In genomic region chr3:58178528-58179234, GRCh38 we compare ENCODE assay signal across 9 cellular contexts. TPM values are rescaled to one million over a fixed set of nuclear protein-coding genes. Genes with fewer than 3 reads are reported as not detected.
DNase-seq lines count a peak whose midpoint lies in the region; ATAC-seq and TF ChIP-seq lines count a peak whose summit lies in the region.
"Had no signal": no experiment of that assay in that cellular context is flagged by ENCODE, and none has a peak within 500 bp of the region (broad histone marks: within the 10 kb centered on the region; RNA-seq: fewer than 3 reads in every experiment).

No MANE protein-coding gene starts in this region.

- H3K36me3 Mint-ChIP-seq in activated T-cell treated with anti-CD3 and anti-CD28 coated beads, Interleukin-2, amount 50 U/mL, for 4 hours (ENCODE audit: insufficient read depth): no peaks in the 10 kb centered on the region
- H3K36me3 Mint-ChIP-seq in WTC11 (no peaks in the 10 kb centered on the region), glutamatergic neuron (ENCODE audit: unreplicated experiment) (no peaks in the 10 kb centered on the region)
- H3K36me3 Mint-ChIP-seq in stimulated activated naive B cell treated with anti-CD40 and anti-IgM and Interleukin-4, amounts not matched to agents 10 μg/mL and 1 μg/mL and 100 μg/mL, for 72 hours: no peaks in the 10 kb centered on the region

- no peak overlapping the region for H3K27ac Mint-ChIP-seq in WTC11
- H3K27ac Mint-ChIP-seq in glutamatergic neuron (ENCODE audit: unreplicated experiment): no peak overlapping the region
- H3K27ac Mint-ChIP-seq in stimulated activated naive B cell treated with anti-CD40 and anti-IgM and Interleukin-4, amounts not matched to agents 10 μg/mL and 1 μg/mL and 100 μg/mL, for 72 hours: peak overlapping the region; percentile 71

- no peak for ATAC-seq in activated T-cell treated with anti-CD3 and anti-CD28 coated beads, Interleukin-2, amount 50 U/mL, for 4 hours
- ATAC-seq in WTC11 (no peak), HG03108 (IDR thresholded peaks at IDR 0.05; ENCODE audit: unreplicated experiment) (no peak)
- no peak for ATAC-seq in stimulated activated naive B cell treated with anti-CD40 and anti-IgM and Interleukin-4, amounts not matched to agents 10 μg/mL and 1 μg/mL and 100 μg/mL, for 72 hours (replicated peaks)

- peak overlapping the region; percentile 69 for H3K4me3 Mint-ChIP-seq in activated T-cell treated with anti-CD3 and anti-CD28 coated beads, Interleukin-2, amount 50 U/mL, for 4 hours
- peak overlapping the region; percentile 85 for H3K4me3 Mint-ChIP-seq in WTC11
- peak overlapping the region; percentile 9 for H3K4me3 Mint-ChIP-seq in glutamatergic neuron (ENCODE audit: unreplicated experiment)
- H3K4me3 Mint-ChIP-seq in stimulated activated naive B cell treated with anti-CD40 and anti-IgM and Interleukin-4, amounts not matched to agents 10 μg/mL and 1 μg/mL and 100 μg/mL, for 72 hours: peak overlapping the region; percentile 74 to 79

- H3K4me1 Mint-ChIP-seq in activated T-cell treated with anti-CD3 and anti-CD28 coated beads, Interleukin-2, amount 50 U/mL, for 4 hours (ENCODE audit: low read depth): peaks cover 11% of the 10 kb centered on the region
- H3K4me1 Mint-ChIP-seq in WTC11: peaks cover 32% of the 10 kb centered on the region
- H3K4me1 Mint-ChIP-seq in glutamatergic neuron (ENCODE audit: low read depth, unreplicated experiment): peaks cover under 1% of the 10 kb centered on the region
- H3K4me1 Mint-ChIP-seq in stimulated activated naive B cell treated with anti-CD40 and anti-IgM and Interleukin-4, amounts not matched to agents 10 μg/mL and 1 μg/mL and 100 μg/mL, for 72 hours: peaks cover 11 to 43% of the 10 kb centered on the region in 2 donors

- no peak for DNase-seq in activated T-cell treated with anti-CD3 and anti-CD28 coated beads, Interleukin-2, amount 50 U/mL, for 4 hours
- DNase-seq in activated T-cell treated with anti-CD3 and anti-CD28 coated beads for 4 hours: no peak
- DNase-seq in WTC11 (ENCODE audit: low spot score): no peak
- no peak for DNase-seq in glutamatergic neuron
- no peak for DNase-seq in stimulated activated naive B cell treated with anti-CD40 and anti-IgM and Interleukin-4, amounts not matched to agents 10 μg/mL and 1 μg/mL and 100 μg/mL, for 72 hours
- DNase-seq in cerebellum (ENCODE audit: low spot score): no peak
- no peak for DNase-seq in NCI-H82 treated with DMSO at 0.1 percent for 48 hours (lab: John Stamatoyannopoulos, UW; ENCODE audit: unreplicated experiment)
- DNase-seq: Karpas-422 had no signal

- no peaks in the 10 kb centered on the region for H3K27me3 Mint-ChIP-seq in activated T-cell treated with anti-CD3 and anti-CD28 coated beads, Interleukin-2, amount 50 U/mL, for 4 hours (ENCODE audit: low read depth)
- H3K27me3 Mint-ChIP-seq in WTC11 (ENCODE audit: low read depth) (peaks cover 15% of the 10 kb centered on the region), glutamatergic neuron (ENCODE audit: unreplicated experiment) (peaks cover 10% of the 10 kb centered on the region)
- no peaks in the 10 kb centered on the region for H3K27me3 Mint-ChIP-seq in stimulated activated naive B cell treated with anti-CD40 and anti-IgM and Interleukin-4, amounts not matched to agents 10 μg/mL and 1 μg/mL and 100 μg/mL, for 72 hours

- TF ChIP-seq CTCF in WTC11 (IDR thresholded peaks at IDR 0.05) (no peak), glutamatergic neuron (IDR thresholded peaks at IDR 0.05; ENCODE audit: partially characterized antibody, unreplicated experiment) (no peak)

- no peaks in the 10 kb centered on the region for H3K9me3 Mint-ChIP-seq in activated T-cell treated with anti-CD3 and anti-CD28 coated beads, Interleukin-2, amount 50 U/mL, for 4 hours
- H3K9me3 Mint-ChIP-seq in WTC11 (no peaks in the 10 kb centered on the region), glutamatergic neuron (ENCODE audit: unreplicated experiment) (peaks cover 2% of the 10 kb centered on the region)
- no peaks in the 10 kb centered on the region for H3K9me3 Mint-ChIP-seq in stimulated activated naive B cell treated with anti-CD40 and anti-IgM and Interleukin-4, amounts not matched to agents 10 μg/mL and 1 μg/mL and 100 μg/mL, for 72 hours

- POLR2A ChIA-PET in WTC11 (lab: Charles Lee): interaction anchor here (1.5 kb wide), 1 partner anchor 127 kb away, joined by 10 read pairs; the partner anchor contains the start of genes HTD2 and RPP14

- CTCF ChIA-PET in WTC11 (lab: Charles Lee): interaction anchor here (0.5 to 6.2 kb wide), 29 partner anchors 7 to 351 kb away, joined by 3 to 88 read pairs (median 8); partner anchors contain the start of genes FLNB, HTD2 and RPP14

TF ChIP-seq in WTC11, 78 proteins besides CTCF, POLR2A, EP300 and RAD21:
- 0 out of 2 replicates have a peak, but pooled peaks have one; percentile 11 for TF ChIP-seq GTF2I (CRISPR knock-in tag; conservative IDR thresholded peaks at IDR 0.05)
- TF ChIP-seq GABPB1 (CRISPR knock-in tag; IDR thresholded peaks at IDR 0.05): no peak

RNA-seq across cellular contexts. Expression of gene DNASE1L3, which starts 32.1 kb away (rescaled TPM):
- total RNA-seq in activated T-cell treated with anti-CD3 and anti-CD28 coated beads, Interleukin-2, amount 50 U/mL, for 4 hours: not detected
- total RNA-seq in WTC11 (2021): not detected in 3 replicates
- 0.96 TPM for total RNA-seq in glutamatergic neuron (ENCODE audit: unreplicated experiment)
- 0.54 TPM for total RNA-seq in cerebellum

RNA-seq across cellular contexts. Expression of gene ABHD6, which starts 58.9 kb away (rescaled TPM):
- 1 to 10 TPM; 4.0 to 7.9 (median 6.7) TPM for total RNA-seq in activated T-cell treated with anti-CD3 and anti-CD28 coated beads, Interleukin-2, amount 50 U/mL, for 4 hours
- total RNA-seq in WTC11 (2021): 5.4 to 6.5 TPM (median 6.3 TPM) in 3 replicates
- total RNA-seq in glutamatergic neuron (ENCODE audit: unreplicated experiment): 46.0 TPM
- 21.7 TPM for total RNA-seq in cerebellum

Comparison
In these comparisons a context has a peak if more than half of its experiments do, and no peak if none do; other contexts are left out.
1. H3K4me3 Mint-ChIP-seq: peak in every context shown above with its lines; median percentile 85 in WTC11; 76 in stimulated activated naive B cell treated with anti-CD40 and anti-IgM and Interleukin-4, amounts not matched to agents 10 μg/mL and 1 μg/mL and 100 μg/mL, for 72 hours; 69 in activated T-cell treated with anti-CD3 and anti-CD28 coated beads, Interleukin-2, amount 50 U/mL, for 4 hours; 9 in glutamatergic neuron.